In the genomic region with DNA sequence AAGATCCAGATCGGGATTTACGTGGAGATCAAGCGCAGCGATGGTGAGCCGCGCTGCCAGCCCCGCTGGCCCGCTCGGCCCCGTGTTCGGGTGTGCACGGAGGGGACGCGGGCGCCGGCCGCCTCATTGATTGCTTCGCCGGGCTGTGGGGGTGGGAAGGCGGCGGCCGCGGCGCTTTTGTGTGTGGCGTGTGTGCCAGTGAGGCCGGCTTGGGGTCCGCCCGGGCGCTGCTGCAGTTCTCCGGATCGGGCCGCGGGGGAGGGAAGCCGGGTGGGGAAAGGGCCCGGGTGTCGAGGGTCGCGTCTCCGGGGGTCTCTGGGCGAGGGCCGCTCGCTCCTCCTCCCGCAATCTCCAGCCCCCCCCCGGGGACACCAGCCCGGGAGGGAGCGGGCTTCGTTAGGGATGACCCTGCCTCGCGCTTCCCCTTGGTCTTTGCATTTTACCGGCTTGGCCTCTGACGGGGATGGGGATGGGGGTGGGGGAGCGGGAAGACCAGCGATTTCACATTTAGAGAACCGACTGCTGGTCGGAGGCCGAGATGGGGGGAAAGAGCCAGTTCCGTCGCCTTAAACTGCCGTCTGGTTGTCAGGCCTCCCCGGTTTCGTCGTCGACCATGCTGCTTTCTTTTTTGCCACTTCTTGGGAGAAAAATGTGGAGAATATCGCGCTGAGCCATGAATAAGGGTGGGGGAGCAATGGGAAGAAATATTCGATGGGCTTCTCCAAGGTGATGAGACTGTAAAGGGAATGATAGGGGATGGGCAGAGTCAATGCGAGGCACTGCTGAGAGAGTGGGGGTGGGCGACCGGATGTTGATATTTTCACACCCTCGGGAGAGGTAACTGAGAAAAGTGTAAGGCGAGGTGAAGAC, we compare ENCODE assay signal across 8 cellular contexts. TPM values are rescaled to one million over a fixed set of nuclear protein-coding genes. Genes with fewer than 3 reads are reported as not detected.
A peak's percentile ranks its signal among the peaks of the same experiment; 100 is the strongest.
DNase-seq lines count a peak whose midpoint lies in the region; ATAC-seq and TF ChIP-seq lines count a peak whose summit lies in the region.

No MANE protein-coding gene starts in this region.

- BruUV-seq in OCI-LY7 (replicated peaks; lab: Mats Ljungman, UMichigan), result no TSS peak

- H2AFZ ChIP-seq in OCI-LY7 (ENCODE audit: low read length) (peak overlapping the region; percentile 17), neural cell (ENCODE audit: low read depth, low read length) (peak overlapping the region; percentile 82)

- ATAC-seq in GM18519 (IDR thresholded peaks at IDR 0.05; ENCODE audit: low FRiP score, unreplicated experiment), result peak; percentile 7
- ATAC-seq in HG03060 (IDR thresholded peaks at IDR 0.05; ENCODE audit: low read depth, unreplicated experiment), result peak; percentile 8

- H3K36me3 Mint-ChIP-seq in activated T-helper 2 cell treated with anti-CD3 and anti-CD28 coated beads, Interferon-gamma antibody, Interleukin-2, Interleukin-4, amounts not matched to agents 10 μg/mL and 5 μg/mL and 100 μg/mL, durations not matched to agents 14 hours and 24 hours and 36 hours (ENCODE audit: low read depth), result peaks cover 52% of the 10 kb centered on the region

- H3K27me3 ChIP-seq in neural cell (ENCODE audit: insufficient read depth, low read depth, low read length) (no peaks in the 10 kb centered on the region), stomach smooth muscle (ENCODE audit: control insufficient read depth in 1 of 2, insufficient read depth in 2 of 2, low read length in 2 of 2) (no peaks in the 10 kb centered on the region)

- peak; percentile 36 for DNase-seq in A172 (ENCODE audit: low spot score)
- peak; percentile 71 for DNase-seq in OCI-LY7 (ENCODE audit: low spot score)
- peak; percentile 50 for DNase-seq in activated T-helper 2 cell treated with anti-CD3 and anti-CD28 coated beads, Interferon-gamma antibody, Interleukin-2, Interleukin-4, amounts not matched to agents 10 μg/mL and 5 μg/mL and 100 μg/mL, durations not matched to agents 14 hours and 24 hours and 36 hours (ENCODE audit: low spot score)
- DNase-seq in fibroblast of the aortic adventitia (ENCODE audit: low read depth), result peak; percentile 34

- peaks cover 5% of the 10 kb centered on the region for H3F3A ChIP-seq in neural cell (ENCODE audit: insufficient read depth, low read length, poor library complexity, severe bottlenecking)

- no peaks in the 10 kb centered on the region for H3K27me3 Mint-ChIP-seq in activated T-helper 2 cell treated with anti-CD3 and anti-CD28 coated beads, Interferon-gamma antibody, Interleukin-2, Interleukin-4, amounts not matched to agents 10 μg/mL and 5 μg/mL and 100 μg/mL, durations not matched to agents 14 hours and 24 hours and 36 hours (ENCODE audit: low read depth)

- H3K9me3 ChIP-seq in OCI-LY7 (ENCODE audit: low read length) (no peaks in the 10 kb centered on the region), neural cell (ENCODE audit: low read length) (no peaks in the 10 kb centered on the region), stomach smooth muscle (ENCODE audit: control insufficient read depth in 2 of 2, low read length in 2 of 2) (no peaks in the 10 kb centered on the region)

- H3K36me3 ChIP-seq in OCI-LY7 (ENCODE audit: insufficient read depth, low read length), result peaks cover 38% of the 10 kb centered on the region
- H3K36me3 ChIP-seq in neural cell (ENCODE audit: insufficient read depth, low read length), result no peaks in the 10 kb centered on the region
- no peaks in the 10 kb centered on the region for H3K36me3 ChIP-seq in stomach smooth muscle (ENCODE audit: control insufficient read depth in 2 of 2, insufficient read depth in 2 of 2, low read length in 2 of 2)

- H3K4me2 ChIP-seq in OCI-LY7 (ENCODE audit: low read length), result peak overlapping the region; percentile 82
- peak overlapping the region; percentile 41 for H3K4me2 ChIP-seq in neural cell (ENCODE audit: low read length)

- TF ChIP-seq EP300 in neural cell (conservative IDR thresholded peaks at IDR 0.05; ENCODE audit: poor library complexity, severe bottlenecking), result no peak

- no peak for TF ChIP-seq CTCF in OCI-LY7 (conservative IDR thresholded peaks at IDR 0.05; ENCODE audit: low read length)
- no peak for TF ChIP-seq CTCF in fibroblast of the aortic adventitia (IDR thresholded peaks at IDR 0.05; ENCODE audit: insufficient read depth, low read length)
- TF ChIP-seq CTCF in neural cell (IDR thresholded peaks at IDR 0.05; ENCODE audit: poor library complexity, severe bottlenecking), result no peak

- H3K4me1 ChIP-seq in OCI-LY7 (ENCODE audit: insufficient read depth, low read length, poor library complexity, severe bottlenecking) (peaks cover 42% of the 10 kb centered on the region), stomach smooth muscle (ENCODE audit: control insufficient read depth, insufficient read depth, low read length) (peaks cover 8% of the 10 kb centered on the region)

- H3K4me3 Mint-ChIP-seq in activated T-helper 2 cell treated with anti-CD3 and anti-CD28 coated beads, Interferon-gamma antibody, Interleukin-2, Interleukin-4, amounts not matched to agents 10 μg/mL and 5 μg/mL and 100 μg/mL, durations not matched to agents 14 hours and 24 hours and 36 hours (ENCODE audit: low read depth), result peak overlapping the region; percentile 99

- no peak for TF ChIP-seq RAD21 in neural cell (conservative IDR thresholded peaks at IDR 0.05)

- H3K27ac ChIP-seq in OCI-LY7 (ENCODE audit: low read depth, low read length, poor library complexity, severe bottlenecking), result peak overlapping the region; percentile 88
- H3K27ac ChIP-seq in neural cell (ENCODE audit: low read length), result peak overlapping the region; percentile 98
- H3K27ac ChIP-seq in stomach smooth muscle (ENCODE audit: low read length), result peak overlapping the region; percentile 80

- H3K4me1 Mint-ChIP-seq in activated T-helper 2 cell treated with anti-CD3 and anti-CD28 coated beads, Interferon-gamma antibody, Interleukin-2, Interleukin-4, amounts not matched to agents 10 μg/mL and 5 μg/mL and 100 μg/mL, durations not matched to agents 14 hours and 24 hours and 36 hours (ENCODE audit: low read depth), result peaks cover 58% of the 10 kb centered on the region

- peak overlapping the region; percentile 93 for H3K27ac Mint-ChIP-seq in activated T-helper 2 cell treated with anti-CD3 and anti-CD28 coated beads, Interferon-gamma antibody, Interleukin-2, Interleukin-4, amounts not matched to agents 10 μg/mL and 5 μg/mL and 100 μg/mL, durations not matched to agents 14 hours and 24 hours and 36 hours

- H3K9me2 ChIP-seq in OCI-LY7 (ENCODE audit: insufficient read depth, low read length), result no peaks in the 10 kb centered on the region
- no peaks in the 10 kb centered on the region for H3K9me2 ChIP-seq in neural cell (ENCODE audit: insufficient read depth, low read length)

- POLR2A ChIA-PET in OCI-LY7 (lab: Charles Lee), result interaction anchor here (0.6 to 1.5 kb wide), 3 partner anchors 22 to 97 kb away, joined by 3 to 11 read pairs (median 3); a partner anchor contains a TSS

- peak overlapping the region; percentile 98 for H3K9ac ChIP-seq in neural cell (ENCODE audit: low read length)
- peak overlapping the region; percentile 75 for H3K9ac ChIP-seq in stomach smooth muscle (ENCODE audit: low read length in 2 of 2)

- intact Hi-C loops in OCI-LY7 (cut with micrococcal nuclease; ENCODE audit: unreplicated experiment), result loop anchor here (2.0 to 5.0 kb wide), 2 partner anchors 46 to 96 kb away; a partner anchor contains a TSS
- intact Hi-C loops in activated T-helper 2 cell treated with anti-CD3 and anti-CD28 coated beads, Interferon-gamma antibody, Interleukin-2, Interleukin-4, amounts not matched to agents 10 μg/mL and 5 μg/mL and 100 μg/mL, durations not matched to agents 14 hours and 24 hours and 36 hours (cut with micrococcal nuclease), result loop anchor here (1.0 to 5.0 kb wide), 6 partner anchors 21 to 974 kb away; a partner anchor contains a TSS

- H3K4me3 ChIP-seq in OCI-LY7 (ENCODE audit: low read depth, low read length, poor library complexity, severe bottlenecking) (peak overlapping the region; percentile 97), fibroblast of the aortic adventitia (ENCODE audit: low read depth, low read length) (peak overlapping the region; percentile 87), neural cell (ENCODE audit: low read length) (peak overlapping the region; percentile 98), stomach smooth muscle (ENCODE audit: low read length in 2 of 2) (peak overlapping the region; percentile 81 to 83)

- H3K9me3 Mint-ChIP-seq in activated T-helper 2 cell treated with anti-CD3 and anti-CD28 coated beads, Interferon-gamma antibody, Interleukin-2, Interleukin-4, amounts not matched to agents 10 μg/mL and 5 μg/mL and 100 μg/mL, durations not matched to agents 14 hours and 24 hours and 36 hours, result no peaks in the 10 kb centered on the region

- H3K79me2 ChIP-seq in OCI-LY7 (ENCODE audit: insufficient read depth, low read depth, low read length), result peaks cover 55% of the 10 kb centered on the region
- peaks cover 46% of the 10 kb centered on the region for H3K79me2 ChIP-seq in neural cell (replicated peaks; ENCODE audit: insufficient read depth, low read length)

- H4K20me1 ChIP-seq in OCI-LY7 (ENCODE audit: insufficient read depth, low read length) (peaks cover 45% of the 10 kb centered on the region), neural cell (ENCODE audit: insufficient read depth) (no peaks in the 10 kb centered on the region)

- CTCF ChIA-PET in OCI-LY7 (lab: Charles Lee; ENCODE audit: unreplicated experiment), result no interaction called here

TF ChIP-seq in neural cell, 6 proteins besides CTCF, POLR2A, EP300 and RAD21 (continues in another document):
- no peak for TF ChIP-seq SMC3 (conservative IDR thresholded peaks at IDR 0.05; ENCODE audit: poor library complexity)
- peak; percentile 86 for TF ChIP-seq MXI1 (conservative IDR thresholded peaks at IDR 0.05; ENCODE audit: poor library complexity, severe bottlenecking)

RNA-seq across cellular contexts. Expression of a gene that starts 0.7 kb away (rescaled TPM):
- total RNA-seq in A172 (2014; rRNA removed; shearing (Covaris generic)), result 64.6 and 76.3 TPM in 2 replicates
- 50.3 and 56.9 TPM in 2 replicates for total RNA-seq in OCI-LY7 (2014; rRNA removed; shearing (Covaris generic))
- total RNA-seq in OCI-LY7 (2022), result 90.7 and 112 TPM in 2 replicates
- 285 and 294 TPM in 2 replicates for total RNA-seq in activated T-helper 2 cell treated with anti-CD3 and anti-CD28 coated beads, Interferon-gamma antibody, Interleukin-2, Interleukin-4, amounts not matched to agents 10 μg/mL and 5 μg/mL and 100 μg/mL, durations not matched to agents 14 hours and 24 hours and 36 hours
- 42.6 and 72.4 TPM in 2 replicates for total RNA-seq in fibroblast of the aortic adventitia (ENCODE audit: low replicate concordance)
- polyA plus RNA-seq in neural cell, result 68.4 and 72.0 TPM in 2 replicates
- 200 and 312 TPM in 2 replicates for polyA minus RNA-seq in neural cell

Comparison
In these comparisons a context has a peak if more than half of its experiments do, and no peak if none do; other contexts are left out.
1. Peak in every context shown above with its lines: DNase-seq, ATAC-seq, H3K4me3 ChIP-seq and H3K27ac ChIP-seq.